ENCODE assay signal across 23 cellular contexts in genomic region chr2:10084956-10085851, GRCh38. TPM values are rescaled to one million over a fixed set of nuclear protein-coding genes. Genes with fewer than 3 reads are reported as not detected.
DNase-seq lines count a peak whose midpoint lies in the region; FAIRE-seq and TF ChIP-seq lines count a peak whose summit lies in the region.
"Had no signal": no experiment of that assay in that cellular context is flagged by ENCODE, and none has a peak within 500 bp of the region (broad histone marks: within the 10 kb centered on the region; RNA-seq: fewer than 3 reads in every experiment).

No MANE protein-coding gene starts in this region.

- DNase-seq in GM18507 (ENCODE audit: extremely low spot score, insufficient read length, low read depth) = no peak
- peak; percentile 39 for DNase-seq in kidney
- no peak for DNase-seq in mesenchymal stem cell
- peak; percentile 97 for DNase-seq in renal cortical epithelial cell (ENCODE audit: low read depth)
- DNase-seq in glutamatergic neuron = no peak
- no peak for DNase-seq in ecto neural progenitor cell (ENCODE audit: low spot score)
- DNase-seq in amniotic stem cell (lab: John Stamatoyannopoulos, UW) = no peak
- no peak for DNase-seq in WERI-Rb-1
- DNase-seq: CD8-positive, alpha-beta memory T cell; DMS79; H7; HFFc6; Kasumi-1; NCI-H187; NCI-H446; NCI-H526; OCI-M1 had no signal

- H3K9me3 ChIP-seq in kidney (ENCODE audit: control insufficient read depth in 1 of 2, low read length in 2 of 2) (no peaks in the 10 kb centered on the region), mesenchymal stem cell (ENCODE audit: control insufficient read depth, low read length) (no peaks in the 10 kb centered on the region), WERI-Rb-1 (ENCODE audit: severe bottlenecking) (no peaks in the 10 kb centered on the region)
- H3K9me3 ChIP-seq: SJSA1 had no signal

- H4K8ac ChIP-seq in mesenchymal stem cell (ENCODE audit: low read length) = no peak overlapping the region

- no peak for TF ChIP-seq CTCF in kidney (IDR thresholded peaks at IDR 0.05; ENCODE audit: borderline replicate concordance, extremely low read depth, insufficient read depth)
- no peak for TF ChIP-seq CTCF in glutamatergic neuron (IDR thresholded peaks at IDR 0.05; ENCODE audit: partially characterized antibody, unreplicated experiment)
- TF ChIP-seq CTCF in WERI-Rb-1 (IDR thresholded peaks at IDR 0.05; ENCODE audit: low read depth, low read length) = no peak

- H3K36me3 ChIP-seq in kidney (ENCODE audit: control insufficient read depth in 1 of 2, insufficient read depth in 2 of 2, low read length in 2 of 2) = no peaks in the 10 kb centered on the region
- no peaks in the 10 kb centered on the region for H3K36me3 ChIP-seq in mesenchymal stem cell (ENCODE audit: control insufficient read depth in 1 of 2, insufficient read depth in 2 of 2, low read depth in 1 of 2, low read length in 2 of 2)
- H3K36me3 ChIP-seq in WERI-Rb-1 = no peaks in the 10 kb centered on the region
- H3K36me3 ChIP-seq: SJSA1 had no signal

- peak; percentile 57 for FAIRE-seq in GM18507 (lab: Jason Lieb, UNC)
- FAIRE-seq in kidney (lab: Jason Lieb, UNC) = no peak
- FAIRE-seq: A204.1, GM12891, RCC 7860 had no signal

- H3K4ac ChIP-seq in mesenchymal stem cell (ENCODE audit: low read depth in 1 of 2, low read length in 2 of 2) = no peak overlapping the region

- no peak overlapping the region for H3K14ac ChIP-seq in mesenchymal stem cell (ENCODE audit: low read length in 2 of 2)

- no peaks in the 10 kb centered on the region for H3K36me3 Mint-ChIP-seq in glutamatergic neuron (ENCODE audit: unreplicated experiment)
- H3K36me3 Mint-ChIP-seq: CD8-positive, alpha-beta memory T cell had no signal

- no peak overlapping the region for H4K91ac ChIP-seq in mesenchymal stem cell (ENCODE audit: low read length)

- intact Hi-C loops in kidney (cut with DNase I) = no loop called here

- H3K27ac ChIP-seq in kidney (ENCODE audit: low read depth in 2 of 2, low read length in 2 of 2) (peak overlapping the region; percentile 80 to 86), mesenchymal stem cell (ENCODE audit: low read length, poor library complexity, severe bottlenecking) (peak overlapping the region; percentile 78), WERI-Rb-1 (no peak overlapping the region)
- H3K27ac ChIP-seq: C4-2B, SJSA1 had no signal

- H3K4me2 ChIP-seq in mesenchymal stem cell (ENCODE audit: low read length, poor library complexity, severe bottlenecking) = peak overlapping the region; percentile 0

- H2BK12ac ChIP-seq in mesenchymal stem cell (ENCODE audit: low read length in 2 of 2) = no peak overlapping the region

- H3K4me1 Mint-ChIP-seq in glutamatergic neuron (ENCODE audit: low read depth, unreplicated experiment) = no peaks in the 10 kb centered on the region

- no peak overlapping the region for H3K18ac ChIP-seq in mesenchymal stem cell (ENCODE audit: low read depth in 1 of 2, low read length in 2 of 2)

- H3K9me3 Mint-ChIP-seq in glutamatergic neuron (ENCODE audit: unreplicated experiment) = peaks cover 3% of the 10 kb centered on the region
- H3K9me3 Mint-ChIP-seq: CD8-positive, alpha-beta memory T cell; HFFc6 had no signal

- WGBS in mesenchymal stem cell = 81% methylated on average over 11 of the region's 13 CpGs

- H2AK5ac ChIP-seq in mesenchymal stem cell (ENCODE audit: low read length, severe bottlenecking) = no peak overlapping the region

- H2BK5ac ChIP-seq in mesenchymal stem cell (ENCODE audit: low read depth, low read length, poor library complexity, severe bottlenecking) = no peak overlapping the region

- no peak overlapping the region for H3K27ac Mint-ChIP-seq in glutamatergic neuron (ENCODE audit: unreplicated experiment)
- H3K27ac Mint-ChIP-seq: CD8-positive, alpha-beta memory T cell; HFFc6 had no signal

- peaks cover 5 to 84% of the 10 kb centered on the region in 2 experiments for H3K27me3 ChIP-seq in mesenchymal stem cell (ENCODE audit: control insufficient read depth in 1 of 2, insufficient read depth in 1 of 2, low read length in 2 of 2)
- peaks cover 3% of the 10 kb centered on the region for H3K27me3 ChIP-seq in WERI-Rb-1 (ENCODE audit: insufficient read depth, low read depth, severe bottlenecking)

- H3K23ac ChIP-seq in mesenchymal stem cell (ENCODE audit: low read length in 2 of 2) = no peak overlapping the region

- no peak overlapping the region for H2BK120ac ChIP-seq in mesenchymal stem cell (ENCODE audit: low read depth, low read length)

- peak overlapping the region in 1 of 2 donors; percentile 20 for H3K4me3 ChIP-seq in kidney (ENCODE audit: low read length in 2 of 2)
- no peak overlapping the region for H3K4me3 ChIP-seq in mesenchymal stem cell (ENCODE audit: insufficient read depth in 1 of 2, low read depth in 1 of 2, low read length in 2 of 2)
- H3K4me3 ChIP-seq in WERI-Rb-1 (ENCODE audit: low read depth, low read length) = no peak overlapping the region
- H3K4me3 ChIP-seq: SJSA1 had no signal

- H3K9ac ChIP-seq in kidney (ENCODE audit: low read length in 2 of 2) = no peak overlapping the region
- H3K9ac ChIP-seq in mesenchymal stem cell (ENCODE audit: low read length) = no peak overlapping the region

- H2AFZ ChIP-seq in mesenchymal stem cell (ENCODE audit: low read depth, low read length) = no peak overlapping the region

- H3K79me1 ChIP-seq in mesenchymal stem cell (replicated peaks; ENCODE audit: low read length, poor library complexity, severe bottlenecking) = no peaks in the 10 kb centered on the region

- peaks cover 11% of the 10 kb centered on the region for H3K27me3 Mint-ChIP-seq in glutamatergic neuron (ENCODE audit: unreplicated experiment)

- H3K4me1 ChIP-seq in kidney (ENCODE audit: control insufficient read depth in 1 of 2, insufficient read depth in 1 of 2, low read depth in 1 of 2, low read length in 2 of 2) (peaks cover 26 to 47% of the 10 kb centered on the region in 2 donors), mesenchymal stem cell (ENCODE audit: control insufficient read depth, insufficient read depth, low read depth, low read length) (peaks cover 33% of the 10 kb centered on the region)

- no peak overlapping the region for H3K4me3 Mint-ChIP-seq in glutamatergic neuron (ENCODE audit: unreplicated experiment)
- H3K4me3 Mint-ChIP-seq: CD8-positive, alpha-beta memory T cell; HFFc6 had no signal

- H2BK15ac ChIP-seq in mesenchymal stem cell (ENCODE audit: low read depth, poor library complexity, severe bottlenecking) = no peak overlapping the region

RNA-seq across cellular contexts. Expression of gene CYS1, which starts 5.0 kb away (rescaled TPM):
- total RNA-seq in kidney (245 TPM), renal cortical epithelial cell (34.2 and 223 TPM in 2 replicates), glutamatergic neuron (ENCODE audit: unreplicated experiment) (not detected)
- polyA plus RNA-seq in kidney (ENCODE audit: insufficient read depth, low read depth, low replicate concordance) = 276 TPM
- polyA plus RNA-seq in mesenchymal stem cell (2013, experiment 1 of 2) = 0.22 TPM
- 0.34 TPM for polyA plus RNA-seq in mesenchymal stem cell (2013, experiment 2 of 2)
- total RNA-seq: MCF 10A had no signal

RNA-seq across cellular contexts. Expression of gene RRM2, which starts 37.3 kb away (rescaled TPM):
- total RNA-seq in kidney (5.5 TPM), renal cortical epithelial cell (3.4 and 17.9 TPM in 2 replicates), glutamatergic neuron (ENCODE audit: unreplicated experiment) (21.2 TPM)
- 3.6 TPM for polyA plus RNA-seq in kidney (ENCODE audit: insufficient read depth, low read depth, low replicate concordance)
- polyA plus RNA-seq in mesenchymal stem cell (2013, experiment 1 of 2) = 18.2 TPM
- polyA plus RNA-seq in mesenchymal stem cell (2013, experiment 2 of 2) = 20.1 TPM

RNA-seq across cellular contexts. Expression of gene KLF11, which starts 41.9 kb away (rescaled TPM):
- total RNA-seq in kidney (34.0 TPM), renal cortical epithelial cell (8.2 and 16.2 TPM in 2 replicates), glutamatergic neuron (ENCODE audit: unreplicated experiment) (21.1 TPM)
- 9.4 TPM for polyA plus RNA-seq in kidney (ENCODE audit: insufficient read depth, low read depth, low replicate concordance)
- polyA plus RNA-seq in mesenchymal stem cell (2013, experiment 1 of 2) = 7.2 TPM
- polyA plus RNA-seq in mesenchymal stem cell (2013, experiment 2 of 2) = 7.1 TPM

Comparison
In these comparisons a context has a peak if more than half of its experiments do, and no peak if none do; other contexts are left out.
1. DNase-seq: peak in kidney (single experiment) and renal cortical epithelial cell (single experiment); none in GM18507 (single experiment), mesenchymal stem cell (single experiment), glutamatergic neuron (single experiment), ecto neural progenitor cell (single experiment), amniotic stem cell (single experiment) and WERI-Rb-1 (single experiment).
2. RNA of gene CYS1, which starts 5.0 kb away (total RNA-seq): 245 TPM in kidney (single experiment) and 34.2 to 223 TPM in renal cortical epithelial cell; not detected in glutamatergic neuron (single experiment); every median in the first group is over 10 times any median in the second.